ENCODE assay signal across 11 cellular contexts in genomic region chr4:55183926-55184599, GRCh38. TPM values are rescaled to one million over a fixed set of nuclear protein-coding genes. Genes with fewer than 3 reads are reported as not detected.
A peak's percentile ranks its signal among the peaks of the same experiment; 100 is the strongest.
DNase-seq lines count a peak whose midpoint lies in the region; ATAC-seq and TF ChIP-seq lines count a peak whose summit lies in the region.
"Had no signal": no experiment of that assay in that cellular context is flagged by ENCODE, and none has a peak within 500 bp of the region (broad histone marks: within the 10 kb centered on the region; RNA-seq: fewer than 3 reads in every experiment).

No MANE protein-coding gene starts in this region.

- H3K27me3 Mint-ChIP-seq in WTC11 (ENCODE audit: low read depth) = no peaks in the 10 kb centered on the region
- peaks cover 5 to 12% of the 10 kb centered on the region in 2 donors for H3K27me3 Mint-ChIP-seq in CD4-positive, alpha-beta memory T cell

- H3K9me3 Mint-ChIP-seq in WTC11 = peaks cover 5% of the 10 kb centered on the region
- no peaks in the 10 kb centered on the region for H3K9me3 Mint-ChIP-seq in CD4-positive, alpha-beta memory T cell
- H3K9me3 Mint-ChIP-seq: activated T-cell treated with anti-CD3 and anti-CD28 coated beads, Interleukin-2, amount 50 U/mL, for 4 hours; IgD-negative memory B cell had no signal

- CTCF ChIA-PET in WTC11 (lab: Charles Lee) = interaction anchor here (0.6 to 4.2 kb wide), 41 partner anchors 8 to 750 kb away, joined by 3 to 59 read pairs (median 4); partner anchors contain the start of genes KDR, SRD5A3 and TMEM165
- CTCF ChIA-PET in CD4-positive, alpha-beta memory T cell (lab: Charles Lee; ENCODE audit: partially characterized antibody) = interaction anchor here (1.1 to 1.7 kb wide), 6 partner anchors 10 to 554 kb away, joined by 3 to 5 read pairs (median 4); no protein-coding TSS in a partner anchor

- TF ChIP-seq CTCF in WTC11 (IDR thresholded peaks at IDR 0.05) (no peak), upper lobe of right lung (IDR thresholded peaks at IDR 0.05) (no peak)

- H3K27ac Mint-ChIP-seq in WTC11 = peak overlapping the region; percentile 47
- no peak overlapping the region for H3K27ac Mint-ChIP-seq in CD4-positive, alpha-beta memory T cell
- H3K27ac Mint-ChIP-seq: IgD-negative memory B cell, type B pancreatic cell had no signal

- intact Hi-C loops in left ventricle myocardium superior (cut with micrococcal nuclease) = no loop called here
- intact Hi-C loops in upper lobe of right lung (cut with DNase I) = no loop called here
- intact Hi-C loops in CD4-positive, alpha-beta memory T cell (cut with micrococcal nuclease) = loop anchor here (10.0 kb wide), 1 partner anchor 681 kb away; no protein-coding TSS in a partner anchor

- POLR2A ChIA-PET in WTC11 (lab: Charles Lee) = interaction anchor here (1.9 kb wide), 1 partner anchor 58 kb away, joined by 4 read pairs; the partner anchor contains the start of gene KDR
- POLR2A ChIA-PET in CD4-positive, alpha-beta memory T cell (lab: Charles Lee; ENCODE audit: partially characterized antibody) = no interaction called here

- no peaks in the 10 kb centered on the region for H3K36me3 ChIP-seq in upper lobe of right lung
- no peaks in the 10 kb centered on the region for H3K36me3 ChIP-seq in CD4-positive, alpha-beta memory T cell (ENCODE audit: insufficient read depth, low read length)

- H3K4me3 Mint-ChIP-seq in WTC11 = no peak overlapping the region
- H3K4me3 Mint-ChIP-seq in CD4-positive, alpha-beta memory T cell = no peak overlapping the region
- H3K4me3 Mint-ChIP-seq: activated T-cell treated with anti-CD3 and anti-CD28 coated beads, Interleukin-2, amount 50 U/mL, for 4 hours; type B pancreatic cell had no signal

- no peak overlapping the region for H3K4me3 ChIP-seq in upper lobe of right lung
- no peak overlapping the region for H3K4me3 ChIP-seq in CD4-positive, alpha-beta memory T cell (ENCODE audit: low read length in 2 of 2)

- peaks cover 80% of the 10 kb centered on the region for H3K4me1 Mint-ChIP-seq in WTC11
- H3K4me1 Mint-ChIP-seq in CD4-positive, alpha-beta memory T cell = no peaks in the 10 kb centered on the region
- H3K4me1 Mint-ChIP-seq: IgD-negative memory B cell had no signal

- peak overlapping the region; percentile 33 for H3K27ac ChIP-seq in upper lobe of right lung
- no peak overlapping the region for H3K27ac ChIP-seq in CD4-positive, alpha-beta memory T cell (ENCODE audit: low read depth, low read length)

- no peaks in the 10 kb centered on the region for H3K9me3 ChIP-seq in upper lobe of right lung
- H3K9me3 ChIP-seq in CD4-positive, alpha-beta memory T cell (ENCODE audit: control insufficient read depth in 1 of 2, low read length in 2 of 2) = no peaks in the 10 kb centered on the region

- H3K27me3 ChIP-seq in upper lobe of right lung = no peaks in the 10 kb centered on the region
- H3K27me3 ChIP-seq in CD4-positive, alpha-beta memory T cell (ENCODE audit: insufficient read depth, low read length) = no peaks in the 10 kb centered on the region

- ATAC-seq in WTC11 = peak; percentile 71
- ATAC-seq in left ventricle myocardium superior = peak; percentile 46
- peak; percentile 66 for ATAC-seq in upper lobe of right lung
- ATAC-seq in HG03439 (IDR thresholded peaks at IDR 0.05; ENCODE audit: unreplicated experiment) = no peak
- ATAC-seq: activated T-cell treated with anti-CD3 and anti-CD28 coated beads, Interleukin-2, amount 50 U/mL, for 4 hours had no signal

- H3K4me1 ChIP-seq in upper lobe of right lung = no peaks in the 10 kb centered on the region
- H3K4me1 ChIP-seq in CD4-positive, alpha-beta memory T cell (ENCODE audit: insufficient read depth, low read length) = no peaks in the 10 kb centered on the region

- peaks cover 6% of the 10 kb centered on the region for H3K36me3 Mint-ChIP-seq in WTC11
- H3K36me3 Mint-ChIP-seq in CD4-positive, alpha-beta memory T cell = no peaks in the 10 kb centered on the region
- H3K36me3 Mint-ChIP-seq: IgD-negative memory B cell, type B pancreatic cell had no signal

- DNase-seq in stimulated activated CD4-positive, alpha-beta T cell treated with anti-CD3 and anti-CD28 coated beads, Interleukin-1b, Interleukin-23, amount 100 ng/mL, for 48 hours = peak; percentile 1
- no peak for DNase-seq in stimulated activated CD4-positive, alpha-beta T cell treated with anti-CD3 and anti-CD28 coated beads, Interleukin-2, amount 100 ng/mL, for 48 hours
- DNase-seq in WTC11 (ENCODE audit: low spot score) = peak; percentile 26
- DNase-seq in left ventricle myocardium superior = no peak
- no peak for DNase-seq in upper lobe of right lung
- DNase-seq in cerebellar nuclear complex (lab: John Stamatoyannopoulos, UW) = no peak
- no peak for DNase-seq in CD4-positive, alpha-beta memory T cell

TF ChIP-seq in WTC11, 78 proteins besides CTCF, POLR2A, EP300 and RAD21:
- TF ChIP-seq KAT7 (CRISPR knock-in tag; IDR thresholded peaks at IDR 0.05; ENCODE audit: borderline replicate concordance) (no peak), SOX15 (CRISPR knock-in tag; IDR thresholded peaks at IDR 0.05) (no peak), MAX (CRISPR knock-in tag; IDR thresholded peaks at IDR 0.05) (0 out of 2 replicates have a peak, but pooled peaks have one; percentile 8), EMX1 (CRISPR knock-in tag; IDR thresholded peaks at IDR 0.05) (no peak), ZMAT4 (CRISPR knock-in tag; IDR thresholded peaks at IDR 0.05) (no peak), JUN (CRISPR knock-in tag; IDR thresholded peaks at IDR 0.05) (no peak)

RNA-seq across cellular contexts. Expression of gene KDR, which starts 58.7 kb away (rescaled TPM):
- total RNA-seq in WTC11 (2021) = 80.8 to 88.7 TPM (median 87.2 TPM) in 3 replicates
- 21.2 TPM for total RNA-seq in left ventricle myocardium superior
- 48.6 TPM for total RNA-seq in upper lobe of right lung
- total RNA-seq in CD4-positive, alpha-beta memory T cell = not detected
- not detected for polyA plus RNA-seq in CD4-positive, alpha-beta memory T cell
- polyA plus RNA-seq: IgD-negative memory B cell had no signal

Comparison
In these comparisons a context has a peak if more than half of its experiments do, and no peak if none do; other contexts are left out.
1. DNase-seq: peak in stimulated activated CD4-positive, alpha-beta T cell treated with anti-CD3 and anti-CD28 coated beads, Interleukin-1b, Interleukin-23, amount 100 ng/mL, for 48 hours (single experiment) and WTC11 (single experiment); none in stimulated activated CD4-positive, alpha-beta T cell treated with anti-CD3 and anti-CD28 coated beads, Interleukin-2, amount 100 ng/mL, for 48 hours (0 of 2), left ventricle myocardium superior (single experiment), upper lobe of right lung (single experiment), cerebellar nuclear complex (0 of 2) and CD4-positive, alpha-beta memory T cell (0 of 5).
2. RNA of gene KDR, which starts 58.7 kb away (total RNA-seq): 80.8 to 88.7 TPM in WTC11, 48.6 TPM in upper lobe of right lung (single experiment) and 21.2 TPM in left ventricle myocardium superior (single experiment); not detected in CD4-positive, alpha-beta memory T cell; every median in the first group is over 10 times any median in the second.